Comparison of ENCODE assay signal across 8 cellular contexts in genomic region chr18:79625195-79625923, GRCh38. TPM values are rescaled to one million over a fixed set of nuclear protein-coding genes. Genes with fewer than 3 reads are reported as not detected.
DNase-seq lines count a peak whose midpoint lies in the region; ATAC-seq, FAIRE-seq and TF ChIP-seq lines count a peak whose summit lies in the region.

No MANE protein-coding gene starts in this region.

- peaks cover 4% of the 10 kb centered on the region for H3K4me1 Mint-ChIP-seq in activated CD8-positive, alpha-beta memory T cell treated with anti-CD3 and anti-CD28 coated beads, Interleukin-2, amount 10 ng/mL, durations not matched to agents 7 days and 5 days
- no peaks in the 10 kb centered on the region for H3K4me1 Mint-ChIP-seq in MCF 10A (ENCODE audit: insufficient read depth, unreplicated experiment)

- no peaks in the 10 kb centered on the region for H3K9me3 Mint-ChIP-seq in activated CD8-positive, alpha-beta memory T cell treated with anti-CD3 and anti-CD28 coated beads, Interleukin-2, amount 10 ng/mL, durations not matched to agents 7 days and 5 days (ENCODE audit: low read depth)
- peaks cover 30% of the 10 kb centered on the region for H3K9me3 Mint-ChIP-seq in MCF 10A (ENCODE audit: unreplicated experiment)

- peak overlapping the region; percentile 86 for H3K27ac ChIP-seq in HL-60 (replicated peaks)

- FAIRE-seq in urothelium cell line (lab: Jason Lieb, UNC), result no peak

- H3K4me3 Mint-ChIP-seq in activated CD8-positive, alpha-beta memory T cell treated with anti-CD3 and anti-CD28 coated beads, Interleukin-2, amount 10 ng/mL, durations not matched to agents 7 days and 5 days, result no peak overlapping the region
- H3K4me3 Mint-ChIP-seq in MCF 10A (ENCODE audit: unreplicated experiment), result no peak overlapping the region

- H3K27me3 Mint-ChIP-seq in activated CD8-positive, alpha-beta memory T cell treated with anti-CD3 and anti-CD28 coated beads, Interleukin-2, amount 10 ng/mL, durations not matched to agents 7 days and 5 days, result peaks cover 16% of the 10 kb centered on the region
- no peaks in the 10 kb centered on the region for H3K27me3 Mint-ChIP-seq in MCF 10A (ENCODE audit: insufficient read depth, unreplicated experiment)

- no peaks in the 10 kb centered on the region for H3K36me3 Mint-ChIP-seq in activated CD8-positive, alpha-beta memory T cell treated with anti-CD3 and anti-CD28 coated beads, Interleukin-2, amount 10 ng/mL, durations not matched to agents 7 days and 5 days
- peaks cover 7% of the 10 kb centered on the region for H3K36me3 Mint-ChIP-seq in MCF 10A (ENCODE audit: insufficient read depth, unreplicated experiment)

- CTCF ChIA-PET in activated CD8-positive, alpha-beta memory T cell treated with anti-CD3 and anti-CD28 coated beads, Interleukin-2, amount 10 ng/mL, durations not matched to agents 7 days and 5 days (lab: Charles Lee), result no interaction called here
- CTCF ChIA-PET in MCF 10A (lab: Yijun Ruan, JAX), result no interaction called here

- no peak for TF ChIP-seq CTCF in GM10266 (IDR thresholded peaks at IDR 0.05; ENCODE audit: control insufficient read depth, insufficient read depth, low read depth, missing control alignments)
- TF ChIP-seq CTCF in HL-60 (IDR thresholded peaks at IDR 0.05; ENCODE audit: insufficient read depth, low read length), result no peak
- TF ChIP-seq CTCF in MCF 10A (IDR thresholded peaks at IDR 0.05; ENCODE audit: unreplicated experiment), result no peak

- no TSS peak for BruUV-seq in MCF 10A (replicated peaks; lab: Mats Ljungman, UMichigan)

- no peak overlapping the region for H3K27ac Mint-ChIP-seq in activated CD8-positive, alpha-beta memory T cell treated with anti-CD3 and anti-CD28 coated beads, Interleukin-2, amount 10 ng/mL, durations not matched to agents 7 days and 5 days
- H3K27ac Mint-ChIP-seq in MCF 10A (ENCODE audit: low read depth, unreplicated experiment), result no peak overlapping the region

- no peaks in the 10 kb centered on the region for H3K27me3 ChIP-seq in HL-60 (ENCODE audit: insufficient read depth, poor library complexity, severe bottlenecking)

- ATAC-seq in GM21381 (IDR thresholded peaks at IDR 0.05; ENCODE audit: unreplicated experiment), result peak; percentile 59
- ATAC-seq in activated CD8-positive, alpha-beta memory T cell treated with anti-CD3 and anti-CD28 coated beads, Interleukin-2, amount 10 ng/mL, durations not matched to agents 7 days and 5 days, result no peak

- DNase-seq in GM10266 (ENCODE audit: extremely low spot score) (peak; percentile 75), HL-60 (ENCODE audit: low read depth in 1 of 2, low spot score in 1 of 2) (peak; percentile 92 to 94), germinal center (ENCODE audit: low spot score) (peak; percentile 70), GM03348 (ENCODE audit: low spot score) (no peak), urothelium cell line (ENCODE audit: low spot score) (no peak), MCF 10A (ENCODE audit: unreplicated experiment) (no peak)
- DNase-seq in activated CD8-positive, alpha-beta memory T cell treated with anti-CD3 and anti-CD28 coated beads, Interleukin-2, amount 10 ng/mL, durations not matched to agents 7 days and 5 days, result no peak

- POLR2A ChIA-PET in MCF 10A (lab: Yijun Ruan, JAX), result no interaction called here

- intact Hi-C loops in MCF 10A (cut with micrococcal nuclease), result no loop called here

- H3K4me3 ChIP-seq in HL-60 (replicated peaks; ENCODE audit: insufficient read depth, low read length), result no peak overlapping the region

RNA-seq across cellular contexts. Expression of gene CTDP1, which starts 54.2 kb away (rescaled TPM):
- 10 to 100 TPM; 38.4 to 39.7 TPM for total RNA-seq in activated CD8-positive, alpha-beta memory T cell treated with anti-CD3 and anti-CD28 coated beads, Interleukin-2, amount 10 ng/mL, durations not matched to agents 7 days and 5 days
- 20.3 and 25.1 TPM in 2 replicates for total RNA-seq in MCF 10A (2022)

Comparison
In these comparisons a context has a peak if more than half of its experiments do, and no peak if none do; other contexts are left out.
1. DNase-seq: peak in GM10266 (single experiment), HL-60 (2 of 2) and germinal center (single experiment); none in activated CD8-positive, alpha-beta memory T cell treated with anti-CD3 and anti-CD28 coated beads, Interleukin-2, amount 10 ng/mL, durations not matched to agents 7 days and 5 days (single experiment), GM03348 (single experiment), urothelium cell line (single experiment) and MCF 10A (single experiment).